8 cellular contexts compared by ENCODE assay signal in genomic region chr1:227789042-227789880, GRCh38. TPM values are rescaled to one million over a fixed set of nuclear protein-coding genes. Genes with fewer than 3 reads are reported as not detected.
DNase-seq lines count a peak whose midpoint lies in the region; ATAC-seq and TF ChIP-seq lines count a peak whose summit lies in the region.

No MANE protein-coding gene starts in this region.

- BruUV-seq in Panc1 (replicated peaks; lab: Mats Ljungman, UMichigan), result no TSS peak

- peaks cover 34% of the 10 kb centered on the region for H3K4me1 ChIP-seq in Panc1 (ENCODE audit: control insufficient read depth, insufficient read depth, low read length)

- H3K4me3 ChIP-seq in Panc1 (ENCODE audit: low read depth in 2 of 2, low read length in 2 of 2) (peak overlapping the region; percentile 67 to 75), epithelial cell of esophagus (ENCODE audit: low read length) (peak overlapping the region; percentile 49)

- intact Hi-C loops in Panc1 (cut with micrococcal nuclease; ENCODE audit: unreplicated experiment) (no loop called here), posterior vena cava (cut with DNase I) (no loop called here)

- no peaks in the 10 kb centered on the region for H3K9me3 ChIP-seq in Panc1 (ENCODE audit: control insufficient read depth, insufficient read depth, low read depth, low read length)

- H3K27me3 ChIP-seq in Panc1 (ENCODE audit: control insufficient read depth, insufficient read depth, low read length), result no peaks in the 10 kb centered on the region

- H3K36me3 ChIP-seq in Panc1 (ENCODE audit: control insufficient read depth, insufficient read depth, low read length), result no peaks in the 10 kb centered on the region

- peak overlapping the region; percentile 61 for H3K27ac ChIP-seq in Panc1 (ENCODE audit: low read length)

- CTCF ChIA-PET in Panc1 (lab: Charles Lee), result no interaction called here

- no peak for TF ChIP-seq CTCF in Panc1 (IDR thresholded peaks at IDR 0.05)
- TF ChIP-seq CTCF in epithelial cell of esophagus (IDR thresholded peaks at IDR 0.05; ENCODE audit: insufficient read depth, low read depth, low read length, missing control alignments), result no peak

- DNase-seq in ELF-1 (ENCODE audit: low read depth, low spot score), result peak; percentile 47
- DNase-seq in Panc1 (ENCODE audit: low read depth, low spot score), result no peak
- DNase-seq in epithelial cell of esophagus (ENCODE audit: low read depth), result no peak
- DNase-seq in posterior vena cava (ENCODE audit: low spot score), result peak; percentile 72
- DNase-seq in NCI-H2081 (lab: John Stamatoyannopoulos, UW), result no peak
- no peak for DNase-seq in amniotic stem cell (lab: John Stamatoyannopoulos, UW)
- DNase-seq in effector CD4-positive, alpha-beta T cell, result no peak

- no peak for ATAC-seq in Panc1
- ATAC-seq in HG03139 (IDR thresholded peaks at IDR 0.05; ENCODE audit: unreplicated experiment), result no peak

- POLR2A ChIA-PET in Panc1 (lab: Charles Lee), result no interaction called here

- in situ Hi-C loops in Panc1 (cut with HindIII; ENCODE audit: low pct_unique_long_range_greater_than_20kb, low sequenced_read_pairs), result no loop called here

RNA-seq across cellular contexts. Expression of gene PRSS38, which starts 26.2 kb away (rescaled TPM):
- total RNA-seq in Panc1 (2021; ENCODE audit: unreplicated experiment), result not detected
- polyA plus RNA-seq in Panc1 (2012; ENCODE audit: insufficient read length), result not detected
- not detected for total RNA-seq in posterior vena cava

RNA-seq across cellular contexts. Expression of gene SNAP47, which starts 54.0 kb away (rescaled TPM):
- total RNA-seq in Panc1 (2021; ENCODE audit: unreplicated experiment) (55.6 TPM), posterior vena cava (10 to 100 TPM; 14.8 to 16.3 TPM)
- polyA plus RNA-seq in Panc1 (2012; ENCODE audit: insufficient read length), result 76.9 TPM

RNA-seq across cellular contexts. Expression of gene JMJD4, which starts 54.2 kb away (rescaled TPM):
- total RNA-seq in Panc1 (2021; ENCODE audit: unreplicated experiment), result 27.7 TPM
- 34.7 TPM for polyA plus RNA-seq in Panc1 (2012; ENCODE audit: insufficient read length)
- 10 to 100 TPM; 10.3 to 11.4 TPM for total RNA-seq in posterior vena cava

Comparison
In these comparisons a context has a peak if more than half of its experiments do, and no peak if none do; other contexts are left out.
1. DNase-seq: peak in ELF-1 (single experiment) and posterior vena cava (single experiment); none in Panc1 (single experiment), epithelial cell of esophagus (single experiment), NCI-H2081 (0 of 2), amniotic stem cell (single experiment) and effector CD4-positive, alpha-beta T cell (single experiment).